9 cellular contexts compared by ENCODE assay signal in genomic region chr17:35763767-35764122, GRCh38. TPM values are rescaled to one million over a fixed set of nuclear protein-coding genes. Genes with fewer than 3 reads are reported as not detected.
DNase-seq lines count a peak whose midpoint lies in the region; ATAC-seq, FAIRE-seq and TF ChIP-seq lines count a peak whose summit lies in the region.
"Had no signal": no experiment of that assay in that cellular context is flagged by ENCODE, and none has a peak within 500 bp of the region (broad histone marks: within the 10 kb centered on the region; RNA-seq: fewer than 3 reads in every experiment).

No MANE protein-coding gene starts in this region.

- no peak for TF ChIP-seq CTCF in left lung (IDR thresholded peaks at IDR 0.05)
- no peak for TF ChIP-seq CTCF in suprapubic skin (IDR thresholded peaks at IDR 0.05)

- peak overlapping the region; percentile 40 for H3K27ac Mint-ChIP-seq in activated T-cell treated with anti-CD3 and anti-CD28 coated beads, Interleukin-2, amount 50 U/mL, for 24 hours
- H3K27ac Mint-ChIP-seq in activated T-helper 1 cell treated with anti-CD3 and anti-CD28 coated beads, Interleukin-12 subunit alpha, Interleukin-12 subunit beta, Interleukin-2, Interleukin-4 antibody, amounts not matched to agents 30 ng/mL and 10 ng/mL and 1 ng/mL, durations not matched to agents 14 hours and 24 hours and 36 hours, result no peak overlapping the region

- H3K27ac ChIP-seq in left lung (no peak overlapping the region), suprapubic skin (no peak overlapping the region), small intestine (ENCODE audit: low read depth in 1 of 2, low read length in 1 of 2) (no peak overlapping the region)
- H3K27ac ChIP-seq: C4-2B had no signal

- intact Hi-C loops in activated T-helper 1 cell treated with anti-CD3 and anti-CD28 coated beads, Interleukin-12 subunit alpha, Interleukin-12 subunit beta, Interleukin-2, Interleukin-4 antibody, amounts not matched to agents 30 ng/mL and 10 ng/mL and 1 ng/mL, durations not matched to agents 14 hours and 24 hours and 36 hours (cut with micrococcal nuclease), result loop anchor here (1.0 kb wide), 2 partner anchors 41 to 46 kb away; partner anchors contain the start of gene TAF15
- intact Hi-C loops in left lung (cut with DNase I), result loop anchor here in 1 of 2 donors (2.0 kb wide), 1 partner anchor 41 kb away; no protein-coding TSS in a partner anchor

- H3K4me3 Mint-ChIP-seq in activated T-cell treated with anti-CD3 and anti-CD28 coated beads, Interleukin-2, amount 50 U/mL, for 24 hours, result peak overlapping the region; percentile 58
- peak overlapping the region; percentile 59 for H3K4me3 Mint-ChIP-seq in activated T-helper 1 cell treated with anti-CD3 and anti-CD28 coated beads, Interleukin-12 subunit alpha, Interleukin-12 subunit beta, Interleukin-2, Interleukin-4 antibody, amounts not matched to agents 30 ng/mL and 10 ng/mL and 1 ng/mL, durations not matched to agents 14 hours and 24 hours and 36 hours

- H3K4me1 ChIP-seq in left lung, result peaks cover 5 to 17% of the 10 kb centered on the region in 2 donors
- peaks cover 12% of the 10 kb centered on the region for H3K4me1 ChIP-seq in suprapubic skin
- H3K4me1 ChIP-seq in small intestine (ENCODE audit: control insufficient read depth in 2 of 2, insufficient read depth in 1 of 2, low read depth in 1 of 2, low read length in 1 of 2), result peaks cover 0 to 2% of the 10 kb centered on the region in 2 donors

- H3K4me3 ChIP-seq in left lung, result peak overlapping the region; percentile 44 to 45
- peak overlapping the region; percentile 56 for H3K4me3 ChIP-seq in suprapubic skin
- H3K4me3 ChIP-seq in small intestine (ENCODE audit: low read depth in 1 of 2, low read length in 2 of 2), result peak overlapping the region in 1 of 2 donors; percentile 56

- TF ChIP-seq POLR2A in suprapubic skin (IDR thresholded peaks at IDR 0.05), result no peak

- no peaks in the 10 kb centered on the region for H3K27me3 Mint-ChIP-seq in activated T-cell treated with anti-CD3 and anti-CD28 coated beads, Interleukin-2, amount 50 U/mL, for 24 hours
- H3K27me3 Mint-ChIP-seq in activated T-helper 1 cell treated with anti-CD3 and anti-CD28 coated beads, Interleukin-12 subunit alpha, Interleukin-12 subunit beta, Interleukin-2, Interleukin-4 antibody, amounts not matched to agents 30 ng/mL and 10 ng/mL and 1 ng/mL, durations not matched to agents 14 hours and 24 hours and 36 hours (ENCODE audit: insufficient read depth), result peaks cover 22% of the 10 kb centered on the region

- FAIRE-seq in small intestine (lab: Jason Lieb, UNC), result no peak

- H3K4me1 Mint-ChIP-seq in activated T-cell treated with anti-CD3 and anti-CD28 coated beads, Interleukin-2, amount 50 U/mL, for 24 hours (ENCODE audit: low read depth), result peaks cover 12% of the 10 kb centered on the region
- H3K4me1 Mint-ChIP-seq in activated T-helper 1 cell treated with anti-CD3 and anti-CD28 coated beads, Interleukin-12 subunit alpha, Interleukin-12 subunit beta, Interleukin-2, Interleukin-4 antibody, amounts not matched to agents 30 ng/mL and 10 ng/mL and 1 ng/mL, durations not matched to agents 14 hours and 24 hours and 36 hours (ENCODE audit: low read depth), result peaks cover 7% of the 10 kb centered on the region

- 32% methylated on average over 17 of the region's 17 CpGs for WGBS in suprapubic skin
- 32 to 41% (median 33%) methylated on average over 12 to 17 of the region's 17 CpGs for WGBS in small intestine, 3 donors

- H3K27me3 ChIP-seq in left lung (peaks cover 0 to 14% of the 10 kb centered on the region in 2 donors), suprapubic skin (no peaks in the 10 kb centered on the region), small intestine (ENCODE audit: control insufficient read depth in 2 of 2, insufficient read depth in 2 of 2, low read length in 2 of 2) (no peaks in the 10 kb centered on the region)

- no peak for TF ChIP-seq EP300 in suprapubic skin (IDR thresholded peaks at IDR 0.05)

- no peak for DNase-seq in activated T-cell treated with anti-CD3 and anti-CD28 coated beads, Interleukin-2, amount 50 U/mL, for 24 hours
- no peak for DNase-seq in activated T-cell treated with anti-CD3 and anti-CD28 coated beads, Interleukin-2, amount 50 U/mL, for 48 hours
- DNase-seq in activated T-helper 1 cell treated with anti-CD3 and anti-CD28 coated beads, Interleukin-12 subunit alpha, Interleukin-12 subunit beta, Interleukin-2, Interleukin-4 antibody, amounts not matched to agents 30 ng/mL and 10 ng/mL and 1 ng/mL, durations not matched to agents 14 hours and 24 hours and 36 hours (ENCODE audit: low spot score), result no peak
- DNase-seq in left lung, result peak in 1 of 2 donors; percentile 41
- DNase-seq in suprapubic skin (ENCODE audit: low spot score in 2 of 2), result no peak
- no peak for DNase-seq in small intestine

- H3K9me3 Mint-ChIP-seq in activated T-cell treated with anti-CD3 and anti-CD28 coated beads, Interleukin-2, amount 50 U/mL, for 24 hours, result no peaks in the 10 kb centered on the region
- H3K9me3 Mint-ChIP-seq in activated T-helper 1 cell treated with anti-CD3 and anti-CD28 coated beads, Interleukin-12 subunit alpha, Interleukin-12 subunit beta, Interleukin-2, Interleukin-4 antibody, amounts not matched to agents 30 ng/mL and 10 ng/mL and 1 ng/mL, durations not matched to agents 14 hours and 24 hours and 36 hours, result no peaks in the 10 kb centered on the region

- H3K9me3 ChIP-seq in left lung (no peaks in the 10 kb centered on the region), suprapubic skin (no peaks in the 10 kb centered on the region), small intestine (ENCODE audit: control insufficient read depth, low read depth) (no peaks in the 10 kb centered on the region)

- ATAC-seq in left lung, result no peak
- ATAC-seq in HG03045 (IDR thresholded peaks at IDR 0.05; ENCODE audit: unreplicated experiment), result no peak
- ATAC-seq in HG02588 (IDR thresholded peaks at IDR 0.05; ENCODE audit: unreplicated experiment), result no peak

- H3K36me3 Mint-ChIP-seq in activated T-cell treated with anti-CD3 and anti-CD28 coated beads, Interleukin-2, amount 50 U/mL, for 24 hours (ENCODE audit: low read depth), result no peaks in the 10 kb centered on the region
- no peaks in the 10 kb centered on the region for H3K36me3 Mint-ChIP-seq in activated T-helper 1 cell treated with anti-CD3 and anti-CD28 coated beads, Interleukin-12 subunit alpha, Interleukin-12 subunit beta, Interleukin-2, Interleukin-4 antibody, amounts not matched to agents 30 ng/mL and 10 ng/mL and 1 ng/mL, durations not matched to agents 14 hours and 24 hours and 36 hours (ENCODE audit: low read depth)

- H3K36me3 ChIP-seq in left lung (no peaks in the 10 kb centered on the region), suprapubic skin (no peaks in the 10 kb centered on the region), small intestine (ENCODE audit: control insufficient read depth in 2 of 2, insufficient read depth in 2 of 2, low read length in 2 of 2) (no peaks in the 10 kb centered on the region)

RNA-seq across cellular contexts. Expression of gene C17orf50, which starts 3.1 kb away (rescaled TPM):
- total RNA-seq in activated T-helper 1 cell treated with anti-CD3 and anti-CD28 coated beads, Interleukin-12 subunit alpha, Interleukin-12 subunit beta, Interleukin-2, Interleukin-4 antibody, amounts not matched to agents 30 ng/mL and 10 ng/mL and 1 ng/mL, durations not matched to agents 14 hours and 24 hours and 36 hours, result not detected in 2 replicates
- total RNA-seq in left lung (not detected), suprapubic skin (not detected)
- polyA plus RNA-seq in small intestine, result under 1 TPM in 1 of 3 donors, not detected in 2; 0.15 TPM

RNA-seq across cellular contexts. Expression of gene GAS2L2, which starts 10.7 kb away (rescaled TPM):
- total RNA-seq in activated T-helper 1 cell treated with anti-CD3 and anti-CD28 coated beads, Interleukin-12 subunit alpha, Interleukin-12 subunit beta, Interleukin-2, Interleukin-4 antibody, amounts not matched to agents 30 ng/mL and 10 ng/mL and 1 ng/mL, durations not matched to agents 14 hours and 24 hours and 36 hours, result 0.08 TPM in 1 of 2 replicates, not detected in the other
- total RNA-seq in left lung (1 to 10 TPM in 1 of 2 donors, under 1 TPM in 1; 0.35 to 1.6 TPM), suprapubic skin (under 1 TPM in 2 of 4 donors, not detected in 2; 0.24 to 0.49 TPM)
- under 1 TPM in 1 of 3 donors, not detected in 2; 0.03 TPM for polyA plus RNA-seq in small intestine

RNA-seq across cellular contexts. Expression of gene MMP28, which starts 31.7 kb away (rescaled TPM):
- not detected in 2 replicates for total RNA-seq in activated T-helper 1 cell treated with anti-CD3 and anti-CD28 coated beads, Interleukin-12 subunit alpha, Interleukin-12 subunit beta, Interleukin-2, Interleukin-4 antibody, amounts not matched to agents 30 ng/mL and 10 ng/mL and 1 ng/mL, durations not matched to agents 14 hours and 24 hours and 36 hours
- total RNA-seq in left lung (10 to 100 TPM; 39.5 to 95.0 TPM), suprapubic skin (100 to 1,000 TPM in 2 of 4 donors, 10 to 100 TPM in 2; 76.4 to 109 (median 91.0) TPM)
- polyA plus RNA-seq in small intestine, result 10 to 100 TPM; 18.6 to 30.5 (median 29.3) TPM

RNA-seq across cellular contexts. Expression of gene RASL10B, which starts 32.3 kb away (rescaled TPM):
- 1.0 and 1.3 TPM in 2 replicates for total RNA-seq in activated T-helper 1 cell treated with anti-CD3 and anti-CD28 coated beads, Interleukin-12 subunit alpha, Interleukin-12 subunit beta, Interleukin-2, Interleukin-4 antibody, amounts not matched to agents 30 ng/mL and 10 ng/mL and 1 ng/mL, durations not matched to agents 14 hours and 24 hours and 36 hours
- total RNA-seq in left lung (under 1 TPM; 0.52 to 0.82 TPM), suprapubic skin (1 to 10 TPM in 3 of 4 donors, under 1 TPM in 1; 0.94 to 2.5 (median 1.9) TPM)
- 1 to 10 TPM in 1 of 3 donors, under 1 TPM in 2; 0.27 to 1.9 (median 0.45) TPM for polyA plus RNA-seq in small intestine

RNA-seq across cellular contexts. Expression of gene TAF15, which starts 45.5 kb away (rescaled TPM):
- 311 and 322 TPM in 2 replicates for total RNA-seq in activated T-helper 1 cell treated with anti-CD3 and anti-CD28 coated beads, Interleukin-12 subunit alpha, Interleukin-12 subunit beta, Interleukin-2, Interleukin-4 antibody, amounts not matched to agents 30 ng/mL and 10 ng/mL and 1 ng/mL, durations not matched to agents 14 hours and 24 hours and 36 hours
- total RNA-seq in left lung (100 to 1,000 TPM; 140 to 163 TPM), suprapubic skin (100 to 1,000 TPM in 1 of 4 donors, 10 to 100 TPM in 3; 52.0 to 149 (median 58.8) TPM)
- polyA plus RNA-seq in small intestine, result 100 to 1,000 TPM in 2 of 3 donors, 10 to 100 TPM in 1; 70.3 to 138 (median 108) TPM

Comparison
In these comparisons a context has a peak if more than half of its experiments do, and no peak if none do; other contexts are left out.
1. RNA of gene MMP28, which starts 31.7 kb away (total RNA-seq): 76.4 to 109 TPM in suprapubic skin and 39.5 to 95.0 TPM in left lung; not detected in activated T-helper 1 cell treated with anti-CD3 and anti-CD28 coated beads, Interleukin-12 subunit alpha, Interleukin-12 subunit beta, Interleukin-2, Interleukin-4 antibody, amounts not matched to agents 30 ng/mL and 10 ng/mL and 1 ng/mL, durations not matched to agents 14 hours and 24 hours and 36 hours; every median in the first group is over 10 times any median in the second.